Comparison of ENCODE assay signal across 20 cellular contexts in the genomic region with DNA sequence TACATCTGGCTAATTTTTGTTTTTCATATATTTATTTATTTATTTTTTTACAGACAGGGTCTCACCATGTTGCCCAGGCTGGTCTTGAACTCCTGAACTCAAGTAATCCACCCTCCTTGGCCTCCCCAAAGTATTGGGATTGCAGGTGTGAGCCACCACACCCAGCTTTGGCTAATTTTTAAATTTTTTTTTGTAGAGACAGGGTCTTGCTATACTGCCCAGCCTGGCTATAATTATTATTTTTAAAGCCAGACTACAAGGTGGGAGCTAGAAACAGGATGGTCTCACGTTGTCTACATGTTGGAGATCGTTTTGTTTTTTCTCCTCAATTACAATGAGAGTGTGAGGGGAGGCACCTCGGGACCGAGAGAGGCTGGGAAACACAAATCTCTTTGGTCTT. TPM values are rescaled to one million over a fixed set of nuclear protein-coding genes. Genes with fewer than 3 reads are reported as not detected.
"Had no signal": no experiment of that assay in that cellular context is flagged by ENCODE, and none has a peak within 500 bp of the region (broad histone marks: within the 10 kb centered on the region; RNA-seq: fewer than 3 reads in every experiment).

No MANE protein-coding gene starts in this region.

- H3K4me3 Mint-ChIP-seq: mesothelial cell of epicardium; naive B cell; naive thymus-derived CD8-positive, alpha-beta T cell had no signal

- H3K4me3 ChIP-seq: coronary artery, dorsolateral prefrontal cortex, esophagus muscularis mucosa, gastroesophageal sphincter, heart right ventricle, left lung, lower lobe of right lung, mucosa of descending colon had no signal

- ATAC-seq: foreskin keratinocyte; gastroesophageal sphincter; heart right ventricle; left cardiac atrium; left lung; left ventricle myocardium superior; lower lobe of right lung; mucosa of descending colon; naive thymus-derived CD8-positive, alpha-beta T cell had no signal

- H3K9me3 Mint-ChIP-seq: mesothelial cell of epicardium; naive B cell; naive thymus-derived CD8-positive, alpha-beta T cell had no signal

- H3K27ac Mint-ChIP-seq: mesothelial cell of epicardium; naive thymus-derived CD8-positive, alpha-beta T cell had no signal

- H3K4me1 ChIP-seq: esophagus muscularis mucosa, foreskin keratinocyte, gastroesophageal sphincter, heart right ventricle, left lung, lower lobe of right lung had no signal

- H3K36me3 Mint-ChIP-seq: naive B cell; naive thymus-derived CD8-positive, alpha-beta T cell had no signal

- DNase-seq: dermis blood vessel endothelial cell; dorsolateral prefrontal cortex; effector CD4-positive, alpha-beta T cell; effector memory CD4-positive, alpha-beta T cell; foreskin keratinocyte; head of caudate nucleus; heart right ventricle; hippocampal formation; left cardiac atrium; left lung; left ventricle myocardium superior; lower lobe of right lung; mesenchymal stem cell; mucosa of descending colon; naive B cell; naive thymus-derived CD8-positive, alpha-beta T cell had no signal

- H3K27me3 ChIP-seq: esophagus muscularis mucosa, foreskin keratinocyte, gastroesophageal sphincter had no signal

- H3K9me3 ChIP-seq: esophagus muscularis mucosa, gastroesophageal sphincter, heart right ventricle, left lung, lower lobe of right lung, mucosa of descending colon had no signal

- H3K27ac ChIP-seq: coronary artery, dorsolateral prefrontal cortex, esophagus muscularis mucosa, foreskin keratinocyte, gastroesophageal sphincter, heart right ventricle, left lung, lower lobe of right lung had no signal

- H3K4me1 Mint-ChIP-seq: naive B cell had no signal

RNA-seq across cellular contexts. Expression of a gene that starts 23.8 kb away (rescaled TPM):
- total RNA-seq: naive thymus-derived CD8-positive, alpha-beta T cell had no signal
